1 cellular context compared by ENCODE assay signal in the genomic region with DNA sequence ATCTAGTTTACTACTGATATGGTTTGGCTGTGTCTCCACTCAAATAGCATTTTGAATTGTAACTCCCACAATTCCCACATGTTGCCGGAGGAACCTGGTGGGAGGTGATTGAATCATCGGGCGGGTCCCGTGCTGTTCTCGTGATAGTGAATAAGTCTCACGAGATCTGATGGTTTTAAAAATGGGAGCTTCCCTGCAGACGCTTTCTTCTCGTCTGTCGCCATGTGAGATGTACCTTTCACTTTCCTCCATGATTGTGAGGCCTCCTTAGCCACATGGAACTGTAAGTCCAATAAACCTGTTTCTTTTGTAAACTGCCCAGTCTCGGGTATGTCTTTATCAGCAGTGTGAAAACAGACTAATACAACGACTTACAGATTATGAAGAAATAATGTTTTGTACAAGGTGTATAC.
TF ChIP-seq lines count a peak whose summit lies in the region.

No MANE protein-coding gene starts in this region.

TF ChIP-seq in GM23338, 12 proteins besides CTCF, POLR2A, EP300 and RAD21 (continued from another document):
- TF ChIP-seq ZNF114 (CRISPR knock-in tag; IDR thresholded peaks at IDR 0.05), result no peak
- no peak for TF ChIP-seq EZH2phosphoT487 (IDR thresholded peaks at IDR 0.05; ENCODE audit: unreplicated experiment)
